Comparison of ENCODE assay signal across 21 cellular contexts in the genomic region with DNA sequence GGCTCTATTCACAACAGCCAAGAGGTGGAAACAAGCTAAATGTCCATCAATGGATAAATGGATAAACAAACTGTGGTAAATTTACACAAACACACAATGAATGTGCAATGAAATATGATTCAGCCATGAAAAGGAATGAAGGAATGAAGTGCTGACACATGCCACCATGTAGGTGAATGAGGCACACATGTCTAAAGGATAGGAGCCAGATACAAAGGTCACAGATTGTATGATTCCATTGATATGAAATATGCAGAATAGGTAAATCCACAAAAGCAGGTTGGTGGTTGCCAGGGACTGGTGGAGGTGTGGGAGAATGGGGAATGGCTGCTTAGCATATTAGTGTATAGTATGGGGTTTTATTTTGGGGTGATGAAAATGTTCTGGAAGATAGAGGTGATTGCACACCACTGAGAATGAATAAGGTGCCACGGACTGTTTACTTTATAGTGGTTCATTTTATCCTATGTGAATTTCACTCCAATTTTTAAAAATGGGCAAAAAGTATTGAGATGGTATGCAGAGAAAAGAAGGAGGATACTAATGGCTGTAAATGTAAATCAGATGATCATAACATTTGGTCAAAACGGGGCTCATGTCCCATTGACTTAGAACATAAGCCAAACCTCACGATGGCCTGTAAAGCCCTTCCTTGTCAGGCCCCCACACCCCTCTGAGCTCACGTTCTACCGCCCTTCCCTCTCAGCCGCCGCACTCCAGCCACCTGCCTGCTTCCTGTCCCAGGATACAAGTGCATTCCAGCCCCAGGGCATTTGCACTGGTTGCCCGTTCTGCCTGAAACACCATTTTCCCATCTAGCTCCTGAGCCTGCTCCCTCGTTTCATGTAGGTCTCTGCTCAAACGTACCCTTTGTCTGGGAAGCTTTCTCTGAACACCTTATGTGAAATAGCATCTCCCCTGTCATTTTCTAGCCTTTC.
A peak's percentile ranks its signal among the peaks of the same experiment; 100 is the strongest.
DNase-seq lines count a peak whose midpoint lies in the region; ATAC-seq, FAIRE-seq and TF ChIP-seq lines count a peak whose summit lies in the region.
"Had no signal": no experiment of that assay in that cellular context is flagged by ENCODE, and none has a peak within 500 bp of the region (broad histone marks: within the 10 kb centered on the region; RNA-seq: fewer than 3 reads in every experiment).

No MANE protein-coding gene starts in this region.

- FAIRE-seq in small intestine (lab: Jason Lieb, UNC) = no peak
- FAIRE-seq: G401.6, GM12892, GM18507 had no signal

- H3K9me3 ChIP-seq in small intestine (ENCODE audit: control insufficient read depth, low read depth) (no peaks in the 10 kb centered on the region), BE2C (no peaks in the 10 kb centered on the region; the same call in 1 of the 2 replicates)
- H3K9me3 ChIP-seq: HAP-1 had no signal

- TF ChIP-seq CTCF in BE2C (IDR thresholded peaks at IDR 0.05; ENCODE audit: low read depth, low read length) = no peak

- DNase-seq in ELF-1 (ENCODE audit: low read depth, low spot score) (peak; percentile 71), SK-N-DZ (ENCODE audit: low spot score) (peak; percentile 92), islet precursor cell (peak; percentile 77), small intestine (peak; percentile 7), NCI-H524 (lab: John Stamatoyannopoulos, UW) (no peak), BE2C (no peak)
- DNase-seq: C1 segment of cervical spinal cord; CD4-positive, CD25-positive, alpha-beta regulatory T cell; CD8-positive, alpha-beta memory T cell; COR-L47; DMS 273 treated with DMSO at 0.1 percent for 48 hours; DMS53; DND-41; EL; GOT3 had no signal

- 82 to 90% (median 87%) methylated on average over 10 of the region's 10 CpGs for WGBS in small intestine, 3 donors

- no peaks in the 10 kb centered on the region for H3K27me3 ChIP-seq in small intestine (ENCODE audit: control insufficient read depth in 2 of 2, insufficient read depth in 2 of 2, low read length in 2 of 2)
- no peaks in the 10 kb centered on the region for H3K27me3 ChIP-seq in BE2C

- H3K4me1 ChIP-seq in small intestine (ENCODE audit: control insufficient read depth in 2 of 2, insufficient read depth in 1 of 2, low read depth in 1 of 2, low read length in 1 of 2) (no peaks in the 10 kb centered on the region), BE2C (no peaks in the 10 kb centered on the region)
- H3K4me1 ChIP-seq: HAP-1 had no signal

- H3K4me3 ChIP-seq in small intestine (ENCODE audit: low read depth in 1 of 2, low read length in 2 of 2) (no peak overlapping the region), BE2C (ENCODE audit: low read depth, low read length) (no peak overlapping the region)
- H3K4me3 ChIP-seq: HAP-1 had no signal

- no peak overlapping the region for H3K27ac ChIP-seq in small intestine (ENCODE audit: low read depth in 1 of 2, low read length in 1 of 2)
- H3K27ac ChIP-seq: HL-60 had no signal

- no peaks in the 10 kb centered on the region for H3K36me3 ChIP-seq in small intestine (ENCODE audit: control insufficient read depth in 2 of 2, insufficient read depth in 2 of 2, low read length in 2 of 2)
- H3K36me3 ChIP-seq in BE2C = no peaks in the 10 kb centered on the region
- H3K36me3 ChIP-seq: HAP-1 had no signal

- ATAC-seq in HG02852 (IDR thresholded peaks at IDR 0.05; ENCODE audit: unreplicated experiment) = no peak

Comparison
In these comparisons a context has a peak if more than half of its experiments do, and no peak if none do; other contexts are left out.
1. DNase-seq: peak in ELF-1 (single experiment), SK-N-DZ (single experiment), islet precursor cell (single experiment) and small intestine (single experiment); none in NCI-H524 (0 of 2) and BE2C (single experiment).